In the genomic region with DNA sequence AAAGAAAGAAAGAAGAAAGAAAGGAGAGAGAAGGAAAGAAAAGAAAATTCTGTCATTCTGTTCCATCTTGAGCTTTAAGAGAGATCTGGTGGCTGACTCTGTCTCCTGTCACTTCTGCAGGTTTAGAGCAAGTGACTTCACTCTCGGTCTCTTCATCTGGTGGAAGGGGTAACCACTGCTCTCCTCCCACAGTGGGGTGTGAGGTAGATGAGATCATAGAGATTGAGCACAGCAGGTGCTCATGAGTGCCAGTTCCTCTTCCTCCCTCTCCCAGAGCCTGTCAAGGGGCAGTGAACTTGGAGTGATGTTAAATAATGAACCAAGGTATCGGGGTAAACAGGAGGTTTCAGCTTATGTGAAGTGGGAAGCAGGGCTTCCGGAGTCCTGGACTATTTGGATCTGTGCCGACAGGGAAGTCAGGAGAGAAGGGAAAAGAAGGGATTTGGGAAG, we compare ENCODE assay signal across 8 cellular contexts. TPM values are rescaled to one million over a fixed set of nuclear protein-coding genes. Genes with fewer than 3 reads are reported as not detected.
A peak's percentile ranks its signal among the peaks of the same experiment; 100 is the strongest.
DNase-seq lines count a peak whose midpoint lies in the region; ATAC-seq, FAIRE-seq and TF ChIP-seq lines count a peak whose summit lies in the region.

No MANE protein-coding gene starts in this region.

- H3K9ac ChIP-seq in BLaER1 treated with 17β-estradiol and CSF1 and Interleukin-3, amounts not matched to agents 10 nM and 100 nM: no peak overlapping the region
- H3K9ac ChIP-seq in K562 (ENCODE audit: insufficient read depth in 1 of 2, low read depth in 2 of 2, low read length in 2 of 2): no peak overlapping the region

- no peak overlapping the region for H2AFZ ChIP-seq in K562 (ENCODE audit: low read depth, low read length)

- H3K4me1 ChIP-seq in BLaER1 treated with 17β-estradiol and CSF1 and Interleukin-3, amounts not matched to agents 10 nM and 100 nM: peaks cover 20 to 55% (median 46%) of the 10 kb centered on the region in 10 experiments
- H3K4me1 ChIP-seq in K562 (replicated peaks in 1 of 2; ENCODE audit: control insufficient read depth in 2 of 2, insufficient read depth in 2 of 2, low read length in 2 of 2) (peaks cover 6 to 10% of the 10 kb centered on the region in 2 experiments; a peak in 4 of 5 replicates), breast epithelium (no peaks in the 10 kb centered on the region)

- ATAC-seq in GM19463 (IDR thresholded peaks at IDR 0.05; ENCODE audit: unreplicated experiment) (peak; percentile 90), HG03571 (IDR thresholded peaks at IDR 0.05; ENCODE audit: unreplicated experiment) (peak; percentile 48), K562 (no peak)

- POLR2A ChIA-PET in K562 (lab: Yijun Ruan, JAX): interaction anchor here (0.6 to 0.9 kb wide), 3 partner anchors 41 to 68 kb away, joined by 3 to 4 read pairs (median 3); no protein-coding TSS in a partner anchor

- TF ChIP-seq EP300 in K562 (IDR thresholded peaks at IDR 0.05; ENCODE audit: low read length): no peak

- CTCF ChIA-PET in K562 (lab: Yijun Ruan, JAX; ENCODE audit: low intra/inter-chr PET ratio): no interaction called here

- no peak overlapping the region for H3K4me3 ChIP-seq in BLaER1 treated with 17β-estradiol and CSF1 and Interleukin-3, amounts not matched to agents 10 nM and 100 nM
- H3K4me3 ChIP-seq in K562 (no peak overlapping the region), breast epithelium (no peak overlapping the region)

- in situ Hi-C loops in K562 (cut with MboI): no loop called here

- H3K9me3 ChIP-seq in BLaER1 treated with 17β-estradiol and CSF1 and Interleukin-3, amounts not matched to agents 10 nM and 100 nM (replicated peaks in 1 of 11): no peaks in the 10 kb centered on the region
- no peaks in the 10 kb centered on the region for H3K9me3 ChIP-seq in K562 (replicated peaks; ENCODE audit: control insufficient read depth, insufficient read depth, low read depth, low read length)
- H3K9me3 ChIP-seq in breast epithelium: no peaks in the 10 kb centered on the region

- H3K27me3 ChIP-seq in BLaER1 treated with 17β-estradiol and CSF1 and Interleukin-3, amounts not matched to agents 10 nM and 100 nM: no peaks in the 10 kb centered on the region
- H3K27me3 ChIP-seq in K562 (ENCODE audit: control insufficient read depth in 2 of 2, insufficient read depth in 2 of 2, low read length in 2 of 2) (peaks cover 9 to 27% of the 10 kb centered on the region in 2 experiments; a peak in 3 of 5 replicates), breast epithelium (no peaks in the 10 kb centered on the region)

- no peaks in the 10 kb centered on the region for H4K20me1 ChIP-seq in BLaER1 treated with 17β-estradiol and CSF1 and Interleukin-3, amounts not matched to agents 10 nM and 100 nM
- H4K20me1 ChIP-seq in K562 (replicated peaks; ENCODE audit: control insufficient read depth, insufficient read depth, low read length): 0 out of 2 replicates have a peak, but pooled peaks cover 3% of the 10 kb centered on the region

- no peaks in the 10 kb centered on the region for H3K79me2 ChIP-seq in K562 (ENCODE audit: control insufficient read depth, insufficient read depth, low read length)

- 0% methylated on average over 4 of the region's 4 CpGs for WGBS in K562 (ENCODE audit: insufficient coverage, low coverage, missing lambda C conversion rate)

- H3K4me2 ChIP-seq in BLaER1 treated with 17β-estradiol and CSF1 and Interleukin-3, amounts not matched to agents 10 nM and 100 nM: peak overlapping the region in 8 of 11 experiments; percentile 28 to 64 (median 54); a peak in 15 of 22 replicates
- H3K4me2 ChIP-seq in K562 (ENCODE audit: insufficient read depth, low read length): no peak overlapping the region

- FAIRE-seq in K562 (lab: Jason Lieb, UNC): no peak

- no peak for TF ChIP-seq RAD21 in K562 (CRISPR knock-in tag; conservative IDR thresholded peaks at IDR 0.05 in 1 of 2, IDR thresholded peaks at IDR 0.05 in 1 of 2)

- no peaks in the 10 kb centered on the region for H3K36me3 ChIP-seq in BLaER1 treated with 17β-estradiol and CSF1 and Interleukin-3, amounts not matched to agents 10 nM and 100 nM
- H3K36me3 ChIP-seq in K562 (ENCODE audit: control insufficient read depth, insufficient read depth, low read length) (no peaks in the 10 kb centered on the region), breast epithelium (no peaks in the 10 kb centered on the region)

- peaks cover 4% of the 10 kb centered on the region for H3K9me1 ChIP-seq in K562 (ENCODE audit: control insufficient read depth, insufficient read depth, low read length)

- intact Hi-C loops in K562 (cut with micrococcal nuclease) (no loop called here), breast epithelium (cut with DNase I; ENCODE audit: low total_unique reads) (no loop called here)

- TF ChIP-seq CTCF in K562 (IDR thresholded peaks at IDR 0.05 in 2 of 3, conservative IDR thresholded peaks at IDR 0.05 in 1 of 3; ENCODE audit: insufficient read depth in 2 of 3, low read depth in 1 of 3, low read length in 3 of 3): no peak
- TF ChIP-seq CTCF in breast epithelium (IDR thresholded peaks at IDR 0.05): no peak

- TF ChIP-seq POLR2A in K562 (conservative IDR thresholded peaks at IDR 0.05) (no peak), breast epithelium (IDR thresholded peaks at IDR 0.05) (no peak)

- DNase-seq in SKM-1 treated with dmso at 0.1 percent for 144 hours (lab: John Stamatoyannopoulos, UW; ENCODE audit: unreplicated experiment) (peak; percentile 63), K562 (ENCODE audit: extremely low read depth in 1 of 4, low spot score in 3 of 4) (no peak), breast epithelium (ENCODE audit: low spot score in 2 of 2) (no peak), dedifferentiated amniotic fluid mesenchymal stem cell (ENCODE audit: extremely low spot score) (no peak)
- peak; percentile 16 for DNase-seq in stimulated activated CD8-positive, alpha-beta memory T cell treated with anti-CD3 and anti-CD28 coated beads, Interleukin-4, amount 100 ng/mL, for 24 hours (ENCODE audit: low read depth)

- BruUV-seq in K562 (replicated peaks; lab: Mats Ljungman, UMichigan): no TSS peak

- no peak overlapping the region for H3K27ac ChIP-seq in BLaER1 treated with 17β-estradiol and CSF1 and Interleukin-3, amounts not matched to agents 10 nM and 100 nM
- H3K27ac ChIP-seq in K562 (ENCODE audit: extremely low read depth, low read depth, low read length) (no peak overlapping the region), breast epithelium (no peak overlapping the region)

TF ChIP-seq in K562, 482 proteins besides CTCF, POLR2A, EP300 and RAD21:
- TF ChIP-seq SPI1 (IDR thresholded peaks at IDR 0.05; ENCODE audit: borderline replicate concordance, low read depth, low read length) (peak; percentile 48; the same call in 1 of the 2 replicates), THRAP3 (IDR thresholded peaks at IDR 0.05; ENCODE audit: borderline replicate concordance) (no peak)

RNA-seq across cellular contexts. Expression of a gene that starts 47.7 kb away (rescaled TPM):
- total RNA-seq in K562 (2011; cell fraction: chromatin; rRNA removed; ENCODE audit: low replicate concordance): not detected in 2 replicates
- total RNA-seq in K562 (2011; cell fraction: nucleolus; rRNA removed): not detected in 2 replicates
- total RNA-seq in K562 (2011; cell fraction: nucleoplasm; rRNA removed): not detected in 2 replicates
- not detected in 2 replicates for total RNA-seq in K562 (2014; rRNA removed)
- total RNA-seq in K562 (2014; rRNA removed; fragmentation: Illumina TruSeq; extraction: Trizol): not detected in 2 replicates
- not detected in 2 replicates for total RNA-seq in K562 (2015; rRNA removed; fragmentation: Illumina TruSeq; extraction: Trizol)
- not detected in 2 replicates for total RNA-seq in K562 (2021)
- not detected in 2 replicates for polyA plus RNA-seq in K562 (2011; rRNA removed)
- polyA plus RNA-seq in K562 (2011; cell fraction: cytosol; rRNA removed): not detected in 2 replicates
- polyA plus RNA-seq in K562 (2011; cell fraction: nucleus; rRNA removed): not detected in 2 replicates
- 0.11 TPM in 1 of 2 replicates, not detected in the other for polyA plus RNA-seq in K562 (2012)
- polyA plus RNA-seq in K562 (2014; fragmentation: Illumina TruSeq; extraction: Trizol): not detected in 2 replicates
- polyA plus RNA-seq in K562 (2014; fragmentation: Nextera tagmentation; extraction: Ambion mirVana): not detected
- not detected in 2 replicates for polyA plus RNA-seq in K562 (2014; rRNA removed)
- not detected in 2 replicates for polyA minus RNA-seq in K562 (2011; rRNA and poly(A)+ RNA removed)
- not detected in 2 replicates for polyA minus RNA-seq in K562 (2011; cell fraction: cytosol; rRNA and poly(A)+ RNA removed)
- not detected in 2 replicates for polyA minus RNA-seq in K562 (2011; cell fraction: nucleus; rRNA and poly(A)+ RNA removed)
- total RNA-seq in breast epithelium: 1 to 10 TPM in 1 of 3 donors, under 1 TPM in 1, not detected in 1; 0.16 to 3.5 TPM

Comparison
In these comparisons a context has a peak if more than half of its experiments do, and no peak if none do; other contexts are left out.
1. DNase-seq: peak in SKM-1 treated with dmso at 0.1 percent for 144 hours (single experiment) and stimulated activated CD8-positive, alpha-beta memory T cell treated with anti-CD3 and anti-CD28 coated beads, Interleukin-4, amount 100 ng/mL, for 24 hours (single experiment); none in K562 (0 of 4), breast epithelium (0 of 2) and dedifferentiated amniotic fluid mesenchymal stem cell (single experiment).